ENCODE assay signal across 8 cellular contexts in the genomic region with DNA sequence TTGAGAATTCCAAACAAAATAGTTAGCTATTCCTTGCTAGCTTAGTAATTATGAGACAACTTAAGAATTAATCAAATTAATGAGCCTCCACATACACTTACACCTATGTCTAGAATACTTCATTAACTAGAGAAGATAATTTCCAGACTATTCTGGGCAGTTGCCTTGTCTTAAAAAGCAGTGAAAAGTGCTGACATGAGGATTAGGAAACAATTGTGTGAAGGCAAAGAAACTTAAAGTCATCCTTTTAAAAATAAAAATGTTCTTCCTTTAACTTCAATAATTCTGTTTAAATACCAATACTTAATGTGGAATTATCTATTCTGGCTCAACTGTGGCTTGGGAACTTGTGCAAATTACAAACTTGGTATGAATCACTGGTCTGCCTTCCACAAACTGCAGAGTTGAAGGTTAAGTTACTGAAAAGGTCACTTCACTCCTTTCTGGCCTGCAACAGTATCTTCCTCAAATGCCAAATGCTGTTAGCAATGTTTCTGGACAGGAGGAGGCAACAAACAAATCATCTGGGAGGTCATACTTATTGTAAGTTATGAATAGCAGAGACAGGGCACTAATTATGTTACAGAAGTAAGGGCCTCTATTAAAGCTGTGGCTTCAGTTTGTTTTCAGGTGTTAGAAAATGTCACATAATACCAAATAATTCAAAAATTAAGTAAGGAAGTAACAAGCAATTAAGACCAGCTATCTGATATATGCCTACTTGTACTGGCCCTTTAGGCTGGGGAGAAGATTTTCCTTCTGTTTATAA. TPM values are rescaled to one million over a fixed set of nuclear protein-coding genes. Genes with fewer than 3 reads are reported as not detected.
DNase-seq lines count a peak whose midpoint lies in the region; ATAC-seq and TF ChIP-seq lines count a peak whose summit lies in the region.

No MANE protein-coding gene starts in this region.

- peak overlapping the region; percentile 23 to 47 for H3K27ac ChIP-seq in prostate gland

- H3K9me3 ChIP-seq in prostate gland, result no peaks in the 10 kb centered on the region

- DNase-seq in GM04503 (ENCODE audit: low read depth) (peak; percentile 38), SK-MEL-5 (ENCODE audit: low read depth, low spot score) (peak; percentile 74), fibroblast of pulmonary artery (ENCODE audit: low read depth) (peak; percentile 53), prostate gland (ENCODE audit: low spot score) (no peak), DMS79 (lab: John Stamatoyannopoulos, UW) (no peak)

- peaks cover 5% of the 10 kb centered on the region for H3K4me1 ChIP-seq in prostate gland (replicated peaks)

- H3K4me3 ChIP-seq in fibroblast of pulmonary artery (replicated peaks; ENCODE audit: low read depth, low read length) (no peak overlapping the region), prostate gland (no peak overlapping the region)

- intact Hi-C loops in prostate gland (cut with DNase I), result no loop called here

- in situ Hi-C loops in SK-MEL-5 (cut with HindIII; ENCODE audit: low pct_unique_long_range_greater_than_20kb, low sequenced_read_pairs), result no loop called here

- TF ChIP-seq CTCF in fibroblast of pulmonary artery (IDR thresholded peaks at IDR 0.05; ENCODE audit: low read length, missing control alignments) (no peak), prostate gland (IDR thresholded peaks at IDR 0.05) (no peak)

- no peak for ATAC-seq in HG03457 (IDR thresholded peaks at IDR 0.05; ENCODE audit: unreplicated experiment)
- no peak for ATAC-seq in GM21447 (IDR thresholded peaks at IDR 0.05; ENCODE audit: unreplicated experiment)
- no peak for ATAC-seq in GM18520 (IDR thresholded peaks at IDR 0.05; ENCODE audit: unreplicated experiment)

- no peaks in the 10 kb centered on the region for H3K36me3 ChIP-seq in prostate gland

- no peak for TF ChIP-seq POLR2A in prostate gland (IDR thresholded peaks at IDR 0.05)

- H3K27me3 ChIP-seq in prostate gland (replicated peaks; ENCODE audit: insufficient read depth), result no peaks in the 10 kb centered on the region

RNA-seq across cellular contexts. Expression of gene PPTC7, which starts 19.2 kb away (rescaled TPM):
- total RNA-seq in SK-MEL-5 (2014; rRNA removed; shearing (Covaris generic)), result 18.9 and 21.2 TPM in 2 replicates
- 30.1 and 36.2 TPM in 2 replicates for polyA plus RNA-seq in SK-MEL-5 (2015; cell fraction: cytosol; rRNA removed)
- polyA plus RNA-seq in SK-MEL-5 (2015; cell fraction: nucleus; rRNA removed), result 33.7 and 38.1 TPM in 2 replicates
- total RNA-seq in prostate gland, result 10 to 100 TPM; 11.2 to 21.8 TPM

RNA-seq across cellular contexts. Expression of gene TCTN1, which starts 50.0 kb away (rescaled TPM):
- 35.6 and 55.0 TPM in 2 replicates for total RNA-seq in SK-MEL-5 (2014; rRNA removed; shearing (Covaris generic))
- polyA plus RNA-seq in SK-MEL-5 (2015; cell fraction: cytosol; rRNA removed), result 21.2 and 21.8 TPM in 2 replicates
- polyA plus RNA-seq in SK-MEL-5 (2015; cell fraction: nucleus; rRNA removed), result 46.5 and 63.5 TPM in 2 replicates
- 10 to 100 TPM; 45.5 to 68.7 TPM for total RNA-seq in prostate gland

Comparison
In these comparisons a context has a peak if more than half of its experiments do, and no peak if none do; other contexts are left out.
1. DNase-seq: peak in GM04503 (single experiment), SK-MEL-5 (single experiment) and fibroblast of pulmonary artery (single experiment); none in prostate gland (single experiment) and DMS79 (single experiment).